In the genomic region with DNA sequence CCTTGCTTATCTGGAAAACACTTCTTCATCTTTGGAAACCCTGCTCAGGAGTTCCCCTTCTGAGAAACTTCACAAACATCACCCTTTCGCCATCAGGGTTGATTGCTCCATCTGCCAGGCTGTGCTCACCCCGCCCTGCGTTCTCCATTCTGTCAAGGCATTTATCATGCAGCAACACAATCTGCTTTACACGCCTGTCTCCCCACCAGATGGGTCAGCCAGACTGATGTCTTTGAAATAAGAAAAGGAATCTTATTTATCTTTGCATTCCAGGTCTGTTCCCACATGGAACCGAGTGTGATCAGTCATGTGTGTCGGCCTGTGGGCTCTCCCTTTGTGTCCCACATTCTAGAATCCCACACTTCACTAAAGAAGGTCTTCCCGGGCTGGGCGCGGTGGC, we compare ENCODE assay signal across 25 cellular contexts.
A peak's percentile ranks its signal among the peaks of the same experiment; 100 is the strongest.
DNase-seq lines count a peak whose midpoint lies in the region; ATAC-seq and TF ChIP-seq lines count a peak whose summit lies in the region.
"Had no signal": no experiment of that assay in that cellular context is flagged by ENCODE, and none has a peak within 500 bp of the region (broad histone marks: within the 10 kb centered on the region; RNA-seq: fewer than 3 reads in every experiment).

No MANE protein-coding gene starts in this region.

- no peaks in the 10 kb centered on the region for H3K9me3 ChIP-seq in esophagus muscularis mucosa
- H3K9me3 ChIP-seq: left lung, thoracic aorta had no signal

- H3K36me3 ChIP-seq in esophagus muscularis mucosa = no peaks in the 10 kb centered on the region
- H3K36me3 ChIP-seq: heart left ventricle, left lung, thoracic aorta had no signal

- TF ChIP-seq EP300 in esophagus muscularis mucosa (IDR thresholded peaks at IDR 0.05) = no peak

- TF ChIP-seq POLR2A in esophagus muscularis mucosa (IDR thresholded peaks at IDR 0.05; ENCODE audit: low read depth) = no peak

- no peak overlapping the region for H3K4me3 ChIP-seq in esophagus muscularis mucosa
- H3K4me3 ChIP-seq: GM12878, heart left ventricle, left lung, thoracic aorta had no signal

- no peak overlapping the region for H3K27ac ChIP-seq in esophagus muscularis mucosa (replicated peaks in 1 of 4)
- H3K27ac ChIP-seq: heart left ventricle, left lung, thoracic aorta had no signal

- intact Hi-C loops in esophagus muscularis mucosa (cut with DNase I) = no loop called here

- TF ChIP-seq CTCF in esophagus muscularis mucosa (IDR thresholded peaks at IDR 0.05) (no peak), omental fat pad (IDR thresholded peaks at IDR 0.05) (no peak)

- 80% methylated on average over 9 of the region's 9 CpGs for WGBS in esophagus muscularis mucosa

- no peaks in the 10 kb centered on the region for H3K4me1 ChIP-seq in esophagus muscularis mucosa
- H3K4me1 ChIP-seq: heart left ventricle, left lung had no signal

- ATAC-seq in omental fat pad (ENCODE audit: low FRiP score) = peak; percentile 70
- ATAC-seq in HG03039 (IDR thresholded peaks at IDR 0.05; ENCODE audit: unreplicated experiment) = no peak
- ATAC-seq: activated T-helper 17 cell treated with anti-CD3 and anti-CD28 coated beads, Interleukin-2, amount 50 U/mL, for 72 hours; GM12878; heart left ventricle; left lung; natural killer cell; SK-N-SH treated with all-trans-retinoic acid at 6 μM for 48 hours had no signal

- DNase-seq in GF-D8 (lab: John Stamatoyannopoulos, UW) = peak; percentile 18
- peak; percentile 13 for DNase-seq in NCI-H69 (lab: John Stamatoyannopoulos, UW)
- DNase-seq in esophagus muscularis mucosa (ENCODE audit: extremely low spot score) = peak; percentile 60
- DNase-seq in omental fat pad (ENCODE audit: low spot score) = no peak
- no peak for DNase-seq in occipital lobe (lab: John Stamatoyannopoulos, UW)
- DNase-seq in medulla oblongata (ENCODE audit: extremely low spot score) = no peak
- no peak for DNase-seq in pons (ENCODE audit: low spot score)
- DNase-seq: activated CD4-positive, alpha-beta T cell treated with anti-CD3 and anti-CD28 coated beads, Interleukin-2, amount 50 U/mL, for 1 hour; CD4-positive, alpha-beta T cell; DMS53; heart left ventricle; KG1; left lung; MV-4-11; natural killer cell; NCI-H1930; NCI-H345; NK-92 treated with Interleukin-12 subunit alpha and Interleukin-12 subunit beta, amount 100 ng/mL, for 24 hours; RPMI8226; stimulated activated naive CD4-positive, alpha-beta T cell had no signal

- H3K27me3 ChIP-seq in esophagus muscularis mucosa = no peaks in the 10 kb centered on the region
- H3K27me3 ChIP-seq: left lung had no signal

Comparison
In these comparisons a context has a peak if more than half of its experiments do, and no peak if none do; other contexts are left out.
1. DNase-seq: peak in GF-D8 (single experiment), NCI-H69 (single experiment) and esophagus muscularis mucosa (single experiment); none in omental fat pad (single experiment), occipital lobe (single experiment), medulla oblongata (single experiment) and pons (single experiment).